Comparison of ENCODE assay signal across 1 cellular context in the genomic region with DNA sequence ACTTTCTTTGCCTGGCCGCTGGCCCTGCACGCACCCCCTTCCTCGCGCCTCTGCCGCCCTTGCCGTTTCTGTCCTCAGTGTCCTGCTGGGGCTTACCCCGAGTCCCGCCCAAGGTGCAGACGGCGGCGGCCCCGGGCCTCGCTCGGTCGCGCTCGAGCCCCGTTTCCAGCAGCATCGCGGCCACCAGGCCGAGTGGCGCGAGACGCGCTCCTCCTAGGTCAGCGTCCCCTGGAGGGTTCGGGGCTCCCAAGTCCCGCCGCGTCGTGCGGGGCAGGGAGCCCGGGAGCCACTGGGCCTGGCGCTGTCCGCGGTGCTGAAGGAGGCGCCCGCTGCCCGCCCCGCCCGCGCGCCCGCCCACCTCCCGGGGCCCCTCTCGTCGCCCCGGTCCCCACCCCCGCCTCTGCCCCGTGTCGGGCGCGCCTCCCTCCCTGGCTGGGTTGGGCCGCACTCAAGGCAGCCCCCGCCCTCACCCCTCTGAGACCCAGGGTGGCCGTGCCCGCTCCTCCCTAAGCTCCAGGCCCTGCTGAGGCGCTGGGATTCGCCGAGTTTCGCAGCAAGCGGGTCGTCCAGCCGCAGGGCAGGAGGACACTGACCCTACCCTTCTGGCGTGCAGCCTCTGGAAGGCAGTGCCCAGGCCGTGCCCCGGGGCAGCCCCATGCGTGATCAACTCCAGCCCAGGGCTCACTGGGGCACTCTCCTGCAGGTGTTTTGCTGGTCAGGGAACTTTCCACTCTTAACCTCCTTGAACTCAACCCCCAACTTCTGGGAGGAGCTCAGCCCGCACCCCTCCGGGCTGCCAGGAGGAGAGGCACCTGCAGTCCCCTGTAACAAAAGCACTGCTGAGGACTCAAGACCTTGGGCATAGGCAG.
A peak's percentile ranks its signal among the peaks of the same experiment; 100 is the strongest.
TF ChIP-seq lines count a peak whose summit lies in the region.

A gene (minus strand): TSS at position 291 of the 869 bp plus-strand sequence. CDS start 116 bp downstream, at position 175.

TF ChIP-seq in GM12878, 131 proteins besides CTCF, POLR2A, EP300 and RAD21:
- TF ChIP-seq, protein P1, sequence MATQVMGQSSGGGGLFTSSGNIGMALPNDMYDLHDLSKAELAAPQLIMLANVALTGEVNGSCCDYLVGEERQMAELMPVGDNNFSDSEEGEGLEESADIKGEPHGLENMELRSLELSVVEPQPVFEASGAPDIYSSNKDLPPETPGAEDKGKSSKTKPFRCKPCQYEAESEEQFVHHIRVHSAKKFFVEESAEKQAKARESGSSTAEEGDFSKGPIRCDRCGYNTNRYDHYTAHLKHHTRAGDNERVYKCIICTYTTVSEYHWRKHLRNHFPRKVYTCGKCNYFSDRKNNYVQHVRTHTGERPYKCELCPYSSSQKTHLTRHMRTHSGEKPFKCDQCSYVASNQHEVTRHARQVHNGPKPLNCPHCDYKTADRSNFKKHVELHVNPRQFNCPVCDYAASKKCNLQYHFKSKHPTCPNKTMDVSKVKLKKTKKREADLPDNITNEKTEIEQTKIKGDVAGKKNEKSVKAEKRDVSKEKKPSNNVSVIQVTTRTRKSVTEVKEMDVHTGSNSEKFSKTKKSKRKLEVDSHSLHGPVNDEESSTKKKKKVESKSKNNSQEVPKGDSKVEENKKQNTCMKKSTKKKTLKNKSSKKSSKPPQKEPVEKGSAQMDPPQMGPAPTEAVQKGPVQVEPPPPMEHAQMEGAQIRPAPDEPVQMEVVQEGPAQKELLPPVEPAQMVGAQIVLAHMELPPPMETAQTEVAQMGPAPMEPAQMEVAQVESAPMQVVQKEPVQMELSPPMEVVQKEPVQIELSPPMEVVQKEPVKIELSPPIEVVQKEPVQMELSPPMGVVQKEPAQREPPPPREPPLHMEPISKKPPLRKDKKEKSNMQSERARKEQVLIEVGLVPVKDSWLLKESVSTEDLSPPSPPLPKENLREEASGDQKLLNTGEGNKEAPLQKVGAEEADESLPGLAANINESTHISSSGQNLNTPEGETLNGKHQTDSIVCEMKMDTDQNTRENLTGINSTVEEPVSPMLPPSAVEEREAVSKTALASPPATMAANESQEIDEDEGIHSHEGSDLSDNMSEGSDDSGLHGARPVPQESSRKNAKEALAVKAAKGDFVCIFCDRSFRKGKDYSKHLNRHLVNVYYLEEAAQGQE (IDR thresholded peaks at IDR 0.05; ENCODE audit: low read depth, low read length) = peak; percentile 79
- TF ChIP-seq ETV6 (conservative IDR thresholded peaks at IDR 0.05 in 1 of 2, IDR thresholded peaks at IDR 0.05 in 1 of 2; ENCODE audit: borderline replicate concordance in 1 of 2, low read depth in 1 of 2) = no peak
